Comparison of ENCODE assay signal across 2 cellular contexts in the genomic region with DNA sequence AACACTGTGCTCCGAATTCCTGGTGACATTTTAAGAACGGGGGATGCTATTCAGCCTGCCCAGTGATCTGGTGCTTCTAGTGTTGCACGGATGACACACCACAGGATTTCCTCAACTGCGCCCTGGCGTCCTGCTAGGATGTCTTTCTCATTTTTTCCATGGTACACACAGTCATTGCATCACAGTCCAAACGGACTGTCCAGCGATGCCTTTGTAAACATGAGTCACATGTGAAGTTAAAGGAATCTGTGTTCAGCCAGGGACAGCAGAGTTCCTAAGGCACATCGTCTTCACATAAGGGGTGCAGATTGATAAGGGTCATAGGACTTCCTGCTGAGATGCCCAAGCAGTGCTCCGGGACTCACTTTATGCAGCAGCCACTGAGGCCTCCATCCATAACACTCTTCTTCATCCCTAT.
TF ChIP-seq lines count a peak whose summit lies in the region.

No MANE protein-coding gene starts in this region.

TF ChIP-seq in K562, 482 proteins besides CTCF, POLR2A, EP300 and RAD21:
- TF ChIP-seq USF2 (CRISPR knock-in tag; IDR thresholded peaks at IDR 0.05) (no peak), CEBPG (CRISPR knock-in tag; IDR thresholded peaks at IDR 0.05) (no peak), CEBPG (tag; conservative IDR thresholded peaks at IDR 0.05 in 1 of 2, IDR thresholded peaks at IDR 0.05 in 1 of 2) (peak in 1 of 2 experiments; percentile 49; a peak in 1 of 4 replicates), STAT5B (CRISPR knock-in tag; IDR thresholded peaks at IDR 0.05) (no peak), U2AF1 (optimal IDR thresholded peaks at IDR 0.05; ENCODE audit: low read depth, low read length) (no peak), STAT6 (CRISPR knock-in tag; IDR thresholded peaks at IDR 0.05) (no peak), ATF3 (IDR thresholded peaks at IDR 0.05) (0 out of 2 replicates have a peak, but pooled peaks have one; percentile 9), ATF3 (CRISPR knock-in tag; conservative IDR thresholded peaks at IDR 0.05) (no peak), MAX (CRISPR knock-in tag; IDR thresholded peaks at IDR 0.05) (no peak), ZNF324 (CRISPR knock-in tag; IDR thresholded peaks at IDR 0.05) (no peak), SMARCE1 (IDR thresholded peaks at IDR 0.05) (no peak), NONO (IDR thresholded peaks at IDR 0.05; ENCODE audit: low read depth in 2 of 2, low read length in 1 of 2) (no peak)
TF ChIP-seq in K562: peak in this region for 2.

TF ChIP-seq in liver, 16 proteins besides CTCF, POLR2A, EP300 and RAD21:
- TF ChIP-seq JUND (IDR thresholded peaks at IDR 0.05) (peak; percentile 100), NR2F2 (IDR thresholded peaks at IDR 0.05) (no peak), TAF1 (conservative IDR thresholded peaks at IDR 0.05) (peak; percentile 33), HNF4A (conservative IDR thresholded peaks at IDR 0.05) (peak; percentile 92 to 94), SP1 (IDR thresholded peaks at IDR 0.05) (peak; percentile 95), GABPA (IDR thresholded peaks at IDR 0.05 in 1 of 2, conservative IDR thresholded peaks at IDR 0.05 in 1 of 2) (peak in 1 of 2 donors; percentile 52), HNF4G (IDR thresholded peaks at IDR 0.05) (peak; percentile 77), YY1 (IDR thresholded peaks at IDR 0.05) (peak; percentile 78), FOXA2 (IDR thresholded peaks at IDR 0.05) (peak; percentile 100), RXRA (IDR thresholded peaks at IDR 0.05) (peak; percentile 88 to 95), ATF3 (IDR thresholded peaks at IDR 0.05) (peak; percentile 99), EGR1 (IDR thresholded peaks at IDR 0.05; ENCODE audit: low read depth in 2 of 2) (peak; percentile 93 to 99), ZBTB33 (IDR thresholded peaks at IDR 0.05) (peak; percentile 85), REST (IDR thresholded peaks at IDR 0.05) (peak; percentile 87), FOXA1 (IDR thresholded peaks at IDR 0.05) (peak; percentile 100), MAX (IDR thresholded peaks at IDR 0.05) (peak; percentile 95)
